In the genomic region with DNA sequence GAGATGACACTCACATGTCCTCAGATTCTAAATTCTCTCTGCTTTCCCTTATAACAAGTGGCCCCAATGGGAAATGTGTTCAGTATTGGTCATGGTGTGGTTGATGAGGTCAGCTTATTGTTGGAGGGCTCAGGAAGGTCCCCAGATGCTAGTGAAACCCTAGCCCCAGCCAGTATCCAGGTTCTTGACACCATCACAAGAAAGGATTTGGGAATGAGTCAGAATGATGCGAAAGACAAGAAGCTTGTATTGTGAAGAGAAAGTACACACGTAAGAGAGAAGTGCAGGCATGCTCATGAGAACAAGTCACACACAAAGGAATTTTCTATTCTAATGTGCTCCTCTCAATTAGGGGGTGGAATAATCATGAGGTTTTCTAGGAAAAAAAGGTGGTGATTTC, we compare ENCODE assay signal across 20 cellular contexts. TPM values are rescaled to one million over a fixed set of nuclear protein-coding genes. Genes with fewer than 3 reads are reported as not detected.
DNase-seq lines count a peak whose midpoint lies in the region; ATAC-seq and TF ChIP-seq lines count a peak whose summit lies in the region.
"Had no signal": no experiment of that assay in that cellular context is flagged by ENCODE, and none has a peak within 500 bp of the region (broad histone marks: within the 10 kb centered on the region; RNA-seq: fewer than 3 reads in every experiment).

No MANE protein-coding gene starts in this region.

- no peak overlapping the region for H3K27ac ChIP-seq in AG04450 (ENCODE audit: low read depth, low read length)
- no peak overlapping the region for H3K27ac ChIP-seq in naive thymus-derived CD4-positive, alpha-beta T cell (ENCODE audit: low read depth, low read length)
- H3K27ac ChIP-seq: PC-9, upper lobe of left lung had no signal

- H3K36me3 ChIP-seq in naive thymus-derived CD4-positive, alpha-beta T cell (ENCODE audit: control insufficient read depth in 2 of 3, insufficient read depth in 3 of 3, low read length in 3 of 3) = no peaks in the 10 kb centered on the region
- H3K36me3 ChIP-seq: upper lobe of left lung had no signal

- intact Hi-C loops in naive thymus-derived CD4-positive, alpha-beta T cell (cut with micrococcal nuclease) = no loop called here

- H3K4me3 ChIP-seq in AG04450 (ENCODE audit: low read depth, low read length) = no peak overlapping the region
- H3K4me3 ChIP-seq in naive thymus-derived CD4-positive, alpha-beta T cell (ENCODE audit: low read length) = no peak overlapping the region
- H3K4me3 ChIP-seq: mucosa of descending colon, PC-9, upper lobe of left lung had no signal

- H3K9me3 Mint-ChIP-seq in naive thymus-derived CD4-positive, alpha-beta T cell = peaks cover 0 to 6% (median 0%) of the 10 kb centered on the region in 11 donors
- H3K9me3 Mint-ChIP-seq: activated CD8-positive, alpha-beta T cell treated with anti-CD3 and anti-CD28 coated beads for 36 hours; activated naive CD8-positive, alpha-beta T cell treated with anti-CD3 and anti-CD28 coated beads, Interleukin-2, amount 50 U/mL, for 24 hours; activated T-cell treated with anti-CD3 and anti-CD28 coated beads, Interleukin-2, amount 50 U/mL, for 72 hours had no signal

- ATAC-seq in naive thymus-derived CD4-positive, alpha-beta T cell = no peak
- no peak for ATAC-seq in GM18502 (IDR thresholded peaks at IDR 0.05; ENCODE audit: poor library complexity, unreplicated experiment)
- ATAC-seq: activated CD8-positive, alpha-beta T cell treated with anti-CD3 and anti-CD28 coated beads for 36 hours; activated naive CD8-positive, alpha-beta T cell treated with anti-CD3 and anti-CD28 coated beads, Interleukin-2, amount 50 U/mL, for 24 hours; activated T-cell treated with anti-CD3 and anti-CD28 coated beads, Interleukin-2, amount 50 U/mL, for 72 hours; left cardiac atrium; mucosa of descending colon had no signal

- H3K27me3 ChIP-seq in AG04450 (ENCODE audit: control insufficient read depth, insufficient read depth, low read length) = no peaks in the 10 kb centered on the region
- no peaks in the 10 kb centered on the region for H3K27me3 ChIP-seq in naive thymus-derived CD4-positive, alpha-beta T cell (ENCODE audit: control insufficient read depth in 2 of 2, insufficient read depth in 2 of 2, low read length in 2 of 2)
- H3K27me3 ChIP-seq: upper lobe of left lung had no signal

- H3K27me3 Mint-ChIP-seq in naive thymus-derived CD4-positive, alpha-beta T cell = no peaks in the 10 kb centered on the region
- H3K27me3 Mint-ChIP-seq: activated CD8-positive, alpha-beta T cell treated with anti-CD3 and anti-CD28 coated beads for 36 hours; activated naive CD8-positive, alpha-beta T cell treated with anti-CD3 and anti-CD28 coated beads, Interleukin-2, amount 50 U/mL, for 24 hours had no signal

- CTCF ChIA-PET in AG04450 (lab: Charles Lee) = no interaction called here
- CTCF ChIA-PET in naive thymus-derived CD4-positive, alpha-beta T cell (lab: Charles Lee) = no interaction called here

- no peak for TF ChIP-seq CTCF in AG04450 (IDR thresholded peaks at IDR 0.05; ENCODE audit: low read depth, low read length)

- H3K27ac Mint-ChIP-seq in naive thymus-derived CD4-positive, alpha-beta T cell = no peak overlapping the region
- H3K27ac Mint-ChIP-seq: activated CD8-positive, alpha-beta T cell treated with anti-CD3 and anti-CD28 coated beads for 36 hours; activated naive CD8-positive, alpha-beta T cell treated with anti-CD3 and anti-CD28 coated beads, Interleukin-2, amount 50 U/mL, for 24 hours; activated T-cell treated with anti-CD3 and anti-CD28 coated beads, Interleukin-2, amount 50 U/mL, for 72 hours had no signal

- no peaks in the 10 kb centered on the region for H3K36me3 Mint-ChIP-seq in naive thymus-derived CD4-positive, alpha-beta T cell

- DNase-seq in AG04450 (ENCODE audit: low read depth, low spot score) (peak; percentile 44), HS-27A (ENCODE audit: low read depth) (peak; percentile 24), astrocyte of the hippocampus (ENCODE audit: low read depth, low spot score) (peak; percentile 71), kidney tubule cell (ENCODE audit: low spot score) (peak; percentile 92), DMS79 treated with DMSO at 0.1 percent for 48 hours (lab: John Stamatoyannopoulos, UW) (no peak), superior temporal gyrus (ENCODE audit: extremely low spot score) (no peak)
- no peak for DNase-seq in naive thymus-derived CD4-positive, alpha-beta T cell
- DNase-seq: activated CD8-positive, alpha-beta T cell treated with anti-CD3 and anti-CD28 coated beads for 36 hours; activated naive CD8-positive, alpha-beta T cell treated with anti-CD3 and anti-CD28 coated beads, Interleukin-2, amount 50 U/mL, for 24 hours; activated T-cell treated with anti-CD3 and anti-CD28 coated beads, Interleukin-2, amount 50 U/mL, for 72 hours; AML-193; Calu3; left cardiac atrium; mucosa of descending colon; NCI-H1930; NCI-H524 treated with DMSO at 0.1 percent for 48 hours; PC-9; stimulated activated naive CD4-positive, alpha-beta T cell treated with Interleukin-2 at 50 U/mL for 16 hours; upper lobe of left lung had no signal

- no peaks in the 10 kb centered on the region for H3K9me3 ChIP-seq in AG04450 (ENCODE audit: control insufficient read depth, insufficient read depth, low read length)
- H3K9me3 ChIP-seq in naive thymus-derived CD4-positive, alpha-beta T cell (ENCODE audit: control insufficient read depth in 2 of 3, low read length in 3 of 3) = no peaks in the 10 kb centered on the region
- H3K9me3 ChIP-seq: mucosa of descending colon, upper lobe of left lung had no signal

- POLR2A ChIA-PET in AG04450 (lab: Yijun Ruan, JAX) = interaction anchor here (1.0 kb wide), 1 partner anchor 65 kb away, joined by 4 read pairs; no protein-coding TSS in a partner anchor
- POLR2A ChIA-PET in naive thymus-derived CD4-positive, alpha-beta T cell (lab: Charles Lee) = no interaction called here

- H3K4me1 ChIP-seq in naive thymus-derived CD4-positive, alpha-beta T cell (ENCODE audit: control insufficient read depth in 2 of 2, insufficient read depth in 2 of 2, low read length in 2 of 2) = no peaks in the 10 kb centered on the region
- H3K4me1 ChIP-seq: upper lobe of left lung had no signal

- H3K4me3 Mint-ChIP-seq in naive thymus-derived CD4-positive, alpha-beta T cell = no peak overlapping the region
- H3K4me3 Mint-ChIP-seq: activated CD8-positive, alpha-beta T cell treated with anti-CD3 and anti-CD28 coated beads for 36 hours; activated naive CD8-positive, alpha-beta T cell treated with anti-CD3 and anti-CD28 coated beads, Interleukin-2, amount 50 U/mL, for 24 hours; activated T-cell treated with anti-CD3 and anti-CD28 coated beads, Interleukin-2, amount 50 U/mL, for 72 hours had no signal

- no peaks in the 10 kb centered on the region for H3K4me1 Mint-ChIP-seq in naive thymus-derived CD4-positive, alpha-beta T cell
- H3K4me1 Mint-ChIP-seq: activated naive CD8-positive, alpha-beta T cell treated with anti-CD3 and anti-CD28 coated beads, Interleukin-2, amount 50 U/mL, for 24 hours had no signal

RNA-seq across cellular contexts. Expression of a gene that starts 34.9 kb away (rescaled TPM):
- polyA plus RNA-seq in AG04450 (2011; rRNA removed) = 4.7 and 5.6 TPM in 2 replicates
- polyA minus RNA-seq in AG04450 (2011; rRNA and poly(A)+ RNA removed) = 7.4 and 11.0 TPM in 2 replicates
- not detected for total RNA-seq in naive thymus-derived CD4-positive, alpha-beta T cell
- polyA plus RNA-seq in naive thymus-derived CD4-positive, alpha-beta T cell = not detected
- total RNA-seq: activated CD8-positive, alpha-beta T cell treated with anti-CD3 and anti-CD28 coated beads for 36 hours; activated T-cell treated with anti-CD3 and anti-CD28 coated beads, Interleukin-2, amount 50 U/mL, for 72 hours; Calu3; PC-9 had no signal

Comparison
In these comparisons a context has a peak if more than half of its experiments do, and no peak if none do; other contexts are left out.
1. DNase-seq: peak in AG04450 (single experiment), HS-27A (single experiment), astrocyte of the hippocampus (single experiment) and kidney tubule cell (single experiment); none in naive thymus-derived CD4-positive, alpha-beta T cell (0 of 9), DMS79 treated with DMSO at 0.1 percent for 48 hours (single experiment) and superior temporal gyrus (single experiment).